Comparison of ENCODE assay signal across 17 cellular contexts in the genomic region with DNA sequence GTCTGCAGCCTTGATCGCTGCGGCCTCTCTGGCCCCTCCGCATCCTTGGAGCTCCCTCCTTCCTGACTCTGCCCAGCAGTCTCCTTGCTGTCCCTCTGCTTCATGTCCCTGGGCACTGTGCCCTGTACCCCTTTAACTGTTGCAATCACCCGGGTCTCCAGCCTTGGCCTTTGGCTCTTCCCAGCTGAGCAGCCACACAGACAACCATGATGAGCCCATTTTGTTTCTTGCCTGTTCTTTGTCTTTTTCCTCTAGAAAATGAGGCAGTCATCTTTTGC. TPM values are rescaled to one million over a fixed set of nuclear protein-coding genes. Genes with fewer than 3 reads are reported as not detected.
DNase-seq lines count a peak whose midpoint lies in the region; ATAC-seq and TF ChIP-seq lines count a peak whose summit lies in the region.
"Had no signal": no experiment of that assay in that cellular context is flagged by ENCODE, and none has a peak within 500 bp of the region (broad histone marks: within the 10 kb centered on the region; RNA-seq: fewer than 3 reads in every experiment).

No MANE protein-coding gene starts in this region.

- H3K36me3 ChIP-seq in BE2C, result no peaks in the 10 kb centered on the region
- no peaks in the 10 kb centered on the region for H3K36me3 ChIP-seq in RWPE2 (ENCODE audit: low read depth)
- no peaks in the 10 kb centered on the region for H3K36me3 ChIP-seq in mesenchymal stem cell (ENCODE audit: control insufficient read depth in 1 of 2, insufficient read depth in 2 of 2, low read depth in 1 of 2, low read length in 2 of 2)
- H3K36me3 ChIP-seq in esophagus squamous epithelium, result no peaks in the 10 kb centered on the region
- H3K36me3 ChIP-seq in upper lobe of right lung, result no peaks in the 10 kb centered on the region

- no peak overlapping the region for H2AFZ ChIP-seq in mesenchymal stem cell (ENCODE audit: low read depth, low read length)

- peak; percentile 2 for DNase-seq in BE2C
- peak; percentile 54 for DNase-seq in RWPE2 (ENCODE audit: low spot score)
- no peak for DNase-seq in mesenchymal stem cell
- peak; percentile 2 for DNase-seq in retina
- DNase-seq in NCI-H2107 treated with DMSO at 0.1 percent for 48 hours (lab: John Stamatoyannopoulos, UW; ENCODE audit: unreplicated experiment), result no peak
- no peak for DNase-seq in esophagus squamous epithelium (lab: John Stamatoyannopoulos, UW)
- no peak for DNase-seq in upper lobe of right lung
- DNase-seq: CD8-positive, alpha-beta T cell; COR-L47; DMS153; EL; GOT3; H9 had no signal

- H3K9me3 ChIP-seq in BE2C (no peaks in the 10 kb centered on the region), RWPE2 (ENCODE audit: severe bottlenecking) (no peaks in the 10 kb centered on the region), mesenchymal stem cell (ENCODE audit: control insufficient read depth, low read length) (no peaks in the 10 kb centered on the region), esophagus squamous epithelium (no peaks in the 10 kb centered on the region), upper lobe of right lung (no peaks in the 10 kb centered on the region)
- H3K9me3 ChIP-seq: A549 had no signal

- no peak for TF ChIP-seq POLR2A in esophagus squamous epithelium (IDR thresholded peaks at IDR 0.05)

- H3K27ac ChIP-seq in RWPE2 (ENCODE audit: poor library complexity, severe bottlenecking) (no peak overlapping the region), mesenchymal stem cell (ENCODE audit: low read length, poor library complexity, severe bottlenecking) (no peak overlapping the region), esophagus squamous epithelium (no peak overlapping the region), upper lobe of right lung (no peak overlapping the region)
- H3K27ac ChIP-seq: A549 had no signal

- H2BK5ac ChIP-seq in mesenchymal stem cell (ENCODE audit: low read depth, low read length, poor library complexity, severe bottlenecking), result no peak overlapping the region

- no peak overlapping the region for H2BK120ac ChIP-seq in mesenchymal stem cell (ENCODE audit: low read depth, low read length)

- H3K4me1 ChIP-seq in BE2C, result peaks cover 46% of the 10 kb centered on the region
- no peaks in the 10 kb centered on the region for H3K4me1 ChIP-seq in RWPE2 (ENCODE audit: insufficient read depth, poor library complexity, severe bottlenecking)
- H3K4me1 ChIP-seq in mesenchymal stem cell (ENCODE audit: control insufficient read depth, insufficient read depth, low read depth, low read length), result no peaks in the 10 kb centered on the region
- H3K4me1 ChIP-seq in esophagus squamous epithelium, result peaks cover 0 to 9% (median 0%) of the 10 kb centered on the region in 3 donors
- H3K4me1 ChIP-seq in upper lobe of right lung, result no peaks in the 10 kb centered on the region
- H3K4me1 ChIP-seq: A549 had no signal

- H2AK5ac ChIP-seq in mesenchymal stem cell (ENCODE audit: low read length, severe bottlenecking), result no peak overlapping the region

- H3K18ac ChIP-seq in mesenchymal stem cell (ENCODE audit: low read depth in 1 of 2, low read length in 2 of 2), result peak overlapping the region in 1 of 2 experiments; percentile 26

- no peak overlapping the region for H3K14ac ChIP-seq in mesenchymal stem cell (ENCODE audit: low read length in 2 of 2)

- H3K79me1 ChIP-seq in mesenchymal stem cell (replicated peaks; ENCODE audit: low read length, poor library complexity, severe bottlenecking), result no peaks in the 10 kb centered on the region

- H3K4me3 ChIP-seq in BE2C (ENCODE audit: low read depth, low read length) (no peak overlapping the region), RWPE2 (ENCODE audit: severe bottlenecking) (no peak overlapping the region), mesenchymal stem cell (ENCODE audit: insufficient read depth in 1 of 2, low read depth in 1 of 2, low read length in 2 of 2) (no peak overlapping the region), esophagus squamous epithelium (no peak overlapping the region), upper lobe of right lung (no peak overlapping the region)
- H3K4me3 ChIP-seq: A549 had no signal

- H3K23ac ChIP-seq in mesenchymal stem cell (ENCODE audit: low read length in 2 of 2), result peak overlapping the region in 1 of 2 experiments; percentile 61

- no peak overlapping the region for H2BK12ac ChIP-seq in mesenchymal stem cell (ENCODE audit: low read length in 2 of 2)

- peak overlapping the region; percentile 20 for H4K91ac ChIP-seq in mesenchymal stem cell (ENCODE audit: low read length)

- TF ChIP-seq CTCF in BE2C (IDR thresholded peaks at IDR 0.05; ENCODE audit: low read depth, low read length), result no peak
- TF ChIP-seq CTCF in RWPE2 (IDR thresholded peaks at IDR 0.05; ENCODE audit: poor library complexity, severe bottlenecking), result no peak
- no peak for TF ChIP-seq CTCF in esophagus squamous epithelium (IDR thresholded peaks at IDR 0.05)
- no peak for TF ChIP-seq CTCF in upper lobe of right lung (IDR thresholded peaks at IDR 0.05)

- H3K9ac ChIP-seq in mesenchymal stem cell (ENCODE audit: low read length), result no peak overlapping the region

- no peak overlapping the region for H2BK15ac ChIP-seq in mesenchymal stem cell (ENCODE audit: low read depth, poor library complexity, severe bottlenecking)

- H3K27me3 ChIP-seq in BE2C, result no peaks in the 10 kb centered on the region
- no peaks in the 10 kb centered on the region for H3K27me3 ChIP-seq in RWPE2 (ENCODE audit: insufficient read depth, poor library complexity, severe bottlenecking)
- H3K27me3 ChIP-seq in mesenchymal stem cell (ENCODE audit: control insufficient read depth in 1 of 2, insufficient read depth in 1 of 2, low read length in 2 of 2), result peaks cover 13 to 54% of the 10 kb centered on the region in 2 experiments
- H3K27me3 ChIP-seq in esophagus squamous epithelium, result peaks cover 0 to 65% (median 0%) of the 10 kb centered on the region in 4 donors
- H3K27me3 ChIP-seq in upper lobe of right lung, result no peaks in the 10 kb centered on the region

- WGBS in mesenchymal stem cell, result over 99% methylated on average over 4 of the region's 4 CpGs
- 83 to 92% methylated on average over 4 of the region's 4 CpGs for WGBS in esophagus squamous epithelium, 2 donors

- no peak overlapping the region for H3K4me2 ChIP-seq in mesenchymal stem cell (ENCODE audit: low read length, poor library complexity, severe bottlenecking)
- H3K4me2 ChIP-seq: A549 had no signal

- H4K8ac ChIP-seq in mesenchymal stem cell (ENCODE audit: low read length), result no peak overlapping the region

- intact Hi-C loops in esophagus squamous epithelium (cut with DNase I) (no loop called here), upper lobe of right lung (cut with DNase I) (no loop called here)

- H3K4ac ChIP-seq in mesenchymal stem cell (ENCODE audit: low read depth in 1 of 2, low read length in 2 of 2), result no peak overlapping the region

- ATAC-seq in RWPE2 (ENCODE audit: low read depth) (no peak), upper lobe of right lung (no peak)
- ATAC-seq: CD8-positive, alpha-beta T cell had no signal

RNA-seq across cellular contexts. Expression of gene MEG3, which starts 40.6 kb away (rescaled TPM):
- 610 TPM for polyA plus RNA-seq in BE2C (2012; ENCODE audit: insufficient read depth, insufficient read length, low read depth)
- polyA plus RNA-seq in mesenchymal stem cell (2013, experiment 1 of 2), result 0.12 TPM
- 0.01 TPM for polyA plus RNA-seq in mesenchymal stem cell (2013, experiment 2 of 2)
- total RNA-seq in esophagus squamous epithelium, result 10 to 100 TPM in 1 of 4 donors, 1 to 10 TPM in 3; 1.2 to 18.9 (median 3.5) TPM
- total RNA-seq in upper lobe of right lung, result 15.6 TPM
- total RNA-seq: CD8-positive, alpha-beta T cell; HT1080 had no signal
- polyA plus RNA-seq: CD14-positive monocyte had no signal

RNA-seq across cellular contexts. Expression of gene DLK1, which starts 58.6 kb away (rescaled TPM):
- polyA plus RNA-seq in BE2C (2012; ENCODE audit: insufficient read depth, insufficient read length, low read depth), result 1,382 TPM
- polyA plus RNA-seq in mesenchymal stem cell (2013, experiment 1 of 2), result 80.9 TPM
- polyA plus RNA-seq in mesenchymal stem cell (2013, experiment 2 of 2), result 81.8 TPM
- total RNA-seq in esophagus squamous epithelium (not detected), upper lobe of right lung (not detected)
- total RNA-seq: CD8-positive, alpha-beta T cell; HT1080 had no signal
- polyA plus RNA-seq: BJ, CD14-positive monocyte had no signal

Comparison
In these comparisons a context has a peak if more than half of its experiments do, and no peak if none do; other contexts are left out.
1. DNase-seq: peak in BE2C (single experiment), RWPE2 (single experiment) and retina (single experiment); none in mesenchymal stem cell (single experiment), NCI-H2107 treated with DMSO at 0.1 percent for 48 hours (single experiment), esophagus squamous epithelium (single experiment) and upper lobe of right lung (single experiment).